Comparison of ENCODE assay signal across 16 cellular contexts in genomic region chr5:37772255-37772654, GRCh38.
"Had no signal": no experiment of that assay in that cellular context is flagged by ENCODE, and none has a peak within 500 bp of the region (broad histone marks: within the 10 kb centered on the region; RNA-seq: fewer than 3 reads in every experiment).

No MANE protein-coding gene starts in this region.

- DNase-seq: activated CD4-positive, alpha-beta T cell treated with anti-CD3 and anti-CD28 coated beads for 4 hours; activated CD8-positive, alpha-beta memory T cell treated with anti-CD3 and anti-CD28 coated beads, Interleukin-2, amount 50 U/mL, for 4 hours; activated CD8-positive, alpha-beta T cell treated with anti-CD3 and anti-CD28 coated beads, Interleukin-2, amount 10 ng/mL, durations not matched to agents 7 days and 5 days; activated gamma-delta T cell; activated T-cell treated with anti-CD3 and anti-CD28 coated beads, Interleukin-2, amount 50 U/mL, for 48 hours; amygdala; effector memory CD8-positive, alpha-beta T cell; natural killer cell; nucleus accumbens; right cardiac atrium; stimulated activated naive CD8-positive, alpha-beta T cell treated with anti-CD3 and anti-CD28 coated beads, Interleukin-15, Interleukin-2, amounts not matched to agents 100 U/mL and 50 U/mL, for 24 hours; T-helper 2 cell; transverse colon had no signal

- H3K27me3 ChIP-seq: transverse colon had no signal

- H3K4me1 ChIP-seq: prostate gland had no signal

- ATAC-seq: activated CD8-positive, alpha-beta T cell treated with anti-CD3 and anti-CD28 coated beads, Interleukin-2, amount 10 ng/mL, durations not matched to agents 7 days and 5 days; effector memory CD8-positive, alpha-beta T cell; left lobe of liver; natural killer cell; right cardiac atrium; stimulated activated naive CD8-positive, alpha-beta T cell treated with anti-CD3 and anti-CD28 coated beads, Interleukin-15, Interleukin-2, amounts not matched to agents 100 U/mL and 50 U/mL, for 24 hours; WTC11 had no signal

- H3K9me3 ChIP-seq: prostate gland had no signal

- H3K27ac ChIP-seq: prostate gland had no signal

- H3K4me3 ChIP-seq: prostate gland, transverse colon had no signal

- H3K36me3 ChIP-seq: prostate gland, transverse colon had no signal
